Comparison of ENCODE assay signal across 24 cellular contexts in the genomic region with DNA sequence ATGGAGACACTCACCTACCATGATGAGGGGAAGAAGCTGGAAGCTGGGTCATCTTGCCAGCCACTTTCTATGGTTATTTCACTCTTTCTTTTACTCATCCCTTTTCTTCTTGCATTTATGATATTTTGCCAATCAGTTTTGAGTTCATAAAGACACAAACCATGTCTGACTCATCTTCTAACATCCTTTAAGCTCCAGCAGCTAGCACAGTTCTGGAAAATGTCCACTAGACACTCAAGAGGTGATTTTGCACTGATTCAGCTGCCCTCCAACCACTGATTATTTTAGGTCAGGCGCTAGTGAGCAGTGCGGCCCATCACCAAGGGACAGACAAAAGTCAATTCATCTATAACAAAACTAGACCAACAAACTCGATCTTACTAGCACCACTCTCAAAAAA.
DNase-seq lines count a peak whose midpoint lies in the region; TF ChIP-seq lines count a peak whose summit lies in the region.
"Had no signal": no experiment of that assay in that cellular context is flagged by ENCODE, and none has a peak within 500 bp of the region (broad histone marks: within the 10 kb centered on the region; RNA-seq: fewer than 3 reads in every experiment).

No MANE protein-coding gene starts in this region.

- H3K36me3 ChIP-seq in adipocyte (ENCODE audit: control insufficient read depth, insufficient read depth, low read length, severe bottlenecking) (no peaks in the 10 kb centered on the region), skeletal muscle satellite cell (ENCODE audit: insufficient read depth, low read length) (no peaks in the 10 kb centered on the region)
- H3K36me3 ChIP-seq: cardiac muscle cell, lower lobe of right lung, upper lobe of right lung had no signal

- H3K9me3 ChIP-seq in adipocyte (ENCODE audit: control insufficient read depth, low read length) (no peaks in the 10 kb centered on the region), skeletal muscle satellite cell (replicated peaks; ENCODE audit: low read length) (no peaks in the 10 kb centered on the region)
- H3K9me3 ChIP-seq: lower lobe of right lung, psoas muscle, upper lobe of right lung had no signal

- no peak overlapping the region for H3K4me3 ChIP-seq in adipocyte (ENCODE audit: low read length)
- no peak overlapping the region for H3K4me3 ChIP-seq in fibroblast of villous mesenchyme (ENCODE audit: low read depth, low read length)
- no peak overlapping the region for H3K4me3 ChIP-seq in skeletal muscle satellite cell (ENCODE audit: low read length)
- H3K4me3 ChIP-seq: cardiac muscle cell, lower lobe of right lung, psoas muscle, upper lobe of right lung had no signal

- H3K9ac ChIP-seq in adipocyte (ENCODE audit: low read length) = no peak overlapping the region
- no peak overlapping the region for H3K9ac ChIP-seq in skeletal muscle satellite cell (ENCODE audit: low read depth, low read length)

- DNase-seq in HS-5 (ENCODE audit: low read depth) = peak; percentile 50
- DNase-seq in adipocyte (ENCODE audit: low read depth) = peak; percentile 62
- DNase-seq in fibroblast of villous mesenchyme (ENCODE audit: low read depth) = peak; percentile 72
- no peak for DNase-seq in NCI-H2196 (lab: John Stamatoyannopoulos, UW; ENCODE audit: unreplicated experiment)
- no peak for DNase-seq in activated T-helper 2 cell treated with anti-CD3 and anti-CD28 coated beads, Interferon-gamma antibody, Interleukin-2, Interleukin-4, amounts not matched to agents 10 μg/mL and 5 μg/mL and 100 μg/mL, durations not matched to agents 14 hours and 24 hours and 36 hours (ENCODE audit: low spot score)
- DNase-seq in NCI-H1436 treated with DMSO at 0.1 percent for 48 hours (lab: John Stamatoyannopoulos, UW) = no peak
- DNase-seq in NK-92 treated with Interleukin-12 subunit alpha and Interleukin-12 subunit beta, amount 100 ng/mL, for 24 hours (lab: John Stamatoyannopoulos, UW) = no peak
- DNase-seq: activated CD4-positive, CD25-positive, alpha-beta regulatory T cell treated with anti-CD3 and anti-CD28 coated beads, Interleukin-2, amount 50 U/mL, for 72 hours; activated CD8-positive, alpha-beta memory T cell treated with anti-CD3 and anti-CD28 coated beads, Interleukin-2, amount 50 U/mL, for 4 hours; activated naive CD4-positive, alpha-beta T cell treated with anti-CD3 and anti-CD28 coated beads, Interleukin-2, amount 50 U/mL, for 16 hours; DMS79 treated with DMSO at 0.1 percent for 48 hours; effector memory CD4-positive, alpha-beta T cell; lower lobe of right lung; naive B cell; NCI-H1436; NCI-H345; psoas muscle; SHP77 treated with DMSO at 0.1 percent for 48 hours; stimulated activated CD4-positive, alpha-beta T cell treated with anti-CD3 and anti-CD28 coated beads, Interleukin-15, amount 100 ng/mL, for 24 hours; stimulated activated naive CD8-positive, alpha-beta T cell treated with anti-CD3 and anti-CD28 coated beads, Interleukin-15, amount 100 ng/mL, for 72 hours; upper lobe of right lung had no signal

- peaks cover 33% of the 10 kb centered on the region for H3K4me1 Mint-ChIP-seq in activated T-helper 2 cell treated with anti-CD3 and anti-CD28 coated beads, Interferon-gamma antibody, Interleukin-2, Interleukin-4, amounts not matched to agents 10 μg/mL and 5 μg/mL and 100 μg/mL, durations not matched to agents 14 hours and 24 hours and 36 hours (ENCODE audit: low read depth)
- H3K4me1 Mint-ChIP-seq: stimulated activated naive CD8-positive, alpha-beta T cell treated with anti-CD3 and anti-CD28 coated beads, Interleukin-15, amount 100 ng/mL, for 72 hours had no signal

- H3K4me2 ChIP-seq in skeletal muscle satellite cell (ENCODE audit: low read length) = peak overlapping the region; percentile 32

- TF ChIP-seq CTCF in fibroblast of villous mesenchyme (IDR thresholded peaks at IDR 0.05; ENCODE audit: insufficient read depth, low read depth, low read length) = no peak

- no peaks in the 10 kb centered on the region for H3K36me3 Mint-ChIP-seq in activated T-helper 2 cell treated with anti-CD3 and anti-CD28 coated beads, Interferon-gamma antibody, Interleukin-2, Interleukin-4, amounts not matched to agents 10 μg/mL and 5 μg/mL and 100 μg/mL, durations not matched to agents 14 hours and 24 hours and 36 hours (ENCODE audit: low read depth)
- H3K36me3 Mint-ChIP-seq: naive B cell had no signal

- peaks cover 5% of the 10 kb centered on the region for H3K9me3 Mint-ChIP-seq in activated T-helper 2 cell treated with anti-CD3 and anti-CD28 coated beads, Interferon-gamma antibody, Interleukin-2, Interleukin-4, amounts not matched to agents 10 μg/mL and 5 μg/mL and 100 μg/mL, durations not matched to agents 14 hours and 24 hours and 36 hours
- H3K9me3 Mint-ChIP-seq: naive B cell had no signal

- H3K4me3 Mint-ChIP-seq in activated T-helper 2 cell treated with anti-CD3 and anti-CD28 coated beads, Interferon-gamma antibody, Interleukin-2, Interleukin-4, amounts not matched to agents 10 μg/mL and 5 μg/mL and 100 μg/mL, durations not matched to agents 14 hours and 24 hours and 36 hours (ENCODE audit: low read depth) = no peak overlapping the region
- H3K4me3 Mint-ChIP-seq: stimulated activated naive CD8-positive, alpha-beta T cell treated with anti-CD3 and anti-CD28 coated beads, Interleukin-15, amount 100 ng/mL, for 72 hours; T-helper 2 cell treated with Interferon-gamma antibody and Interleukin-4, amounts not matched to agents 5 μg/mL and 100 μg/mL, for 36 hours had no signal

- H3K27ac Mint-ChIP-seq in activated T-helper 2 cell treated with anti-CD3 and anti-CD28 coated beads, Interferon-gamma antibody, Interleukin-2, Interleukin-4, amounts not matched to agents 10 μg/mL and 5 μg/mL and 100 μg/mL, durations not matched to agents 14 hours and 24 hours and 36 hours = no peak overlapping the region
- H3K27ac Mint-ChIP-seq: naive B cell; T-helper 2 cell treated with Interferon-gamma antibody and Interleukin-4, amounts not matched to agents 5 μg/mL and 100 μg/mL, for 36 hours had no signal

- H3K27me3 ChIP-seq in adipocyte (replicated peaks; ENCODE audit: control insufficient read depth, insufficient read depth, low read length) (no peaks in the 10 kb centered on the region), skeletal muscle satellite cell (ENCODE audit: control insufficient read depth, insufficient read depth, low read length) (no peaks in the 10 kb centered on the region)
- H3K27me3 ChIP-seq: cardiac muscle cell, upper lobe of right lung had no signal

- H3K4me1 ChIP-seq in adipocyte (ENCODE audit: control insufficient read depth, insufficient read depth, low read length) (peaks cover 39% of the 10 kb centered on the region), skeletal muscle satellite cell (ENCODE audit: control insufficient read depth, insufficient read depth, low read length) (peaks cover 39% of the 10 kb centered on the region)

- H3K27me3 Mint-ChIP-seq in activated T-helper 2 cell treated with anti-CD3 and anti-CD28 coated beads, Interferon-gamma antibody, Interleukin-2, Interleukin-4, amounts not matched to agents 10 μg/mL and 5 μg/mL and 100 μg/mL, durations not matched to agents 14 hours and 24 hours and 36 hours (ENCODE audit: low read depth) = no peaks in the 10 kb centered on the region
- H3K27me3 Mint-ChIP-seq: stimulated activated naive CD8-positive, alpha-beta T cell treated with anti-CD3 and anti-CD28 coated beads, Interleukin-15, amount 100 ng/mL, for 72 hours had no signal

- intact Hi-C loops in activated T-helper 2 cell treated with anti-CD3 and anti-CD28 coated beads, Interferon-gamma antibody, Interleukin-2, Interleukin-4, amounts not matched to agents 10 μg/mL and 5 μg/mL and 100 μg/mL, durations not matched to agents 14 hours and 24 hours and 36 hours (cut with micrococcal nuclease) = no loop called here

Comparison
In these comparisons a context has a peak if more than half of its experiments do, and no peak if none do; other contexts are left out.
1. DNase-seq: peak in HS-5 (single experiment), adipocyte (single experiment) and fibroblast of villous mesenchyme (single experiment); none in NCI-H2196 (single experiment), activated T-helper 2 cell treated with anti-CD3 and anti-CD28 coated beads, Interferon-gamma antibody, Interleukin-2, Interleukin-4, amounts not matched to agents 10 μg/mL and 5 μg/mL and 100 μg/mL, durations not matched to agents 14 hours and 24 hours and 36 hours (single experiment), NCI-H1436 treated with DMSO at 0.1 percent for 48 hours (single experiment) and NK-92 treated with Interleukin-12 subunit alpha and Interleukin-12 subunit beta, amount 100 ng/mL, for 24 hours (single experiment).